In the genomic region with DNA sequence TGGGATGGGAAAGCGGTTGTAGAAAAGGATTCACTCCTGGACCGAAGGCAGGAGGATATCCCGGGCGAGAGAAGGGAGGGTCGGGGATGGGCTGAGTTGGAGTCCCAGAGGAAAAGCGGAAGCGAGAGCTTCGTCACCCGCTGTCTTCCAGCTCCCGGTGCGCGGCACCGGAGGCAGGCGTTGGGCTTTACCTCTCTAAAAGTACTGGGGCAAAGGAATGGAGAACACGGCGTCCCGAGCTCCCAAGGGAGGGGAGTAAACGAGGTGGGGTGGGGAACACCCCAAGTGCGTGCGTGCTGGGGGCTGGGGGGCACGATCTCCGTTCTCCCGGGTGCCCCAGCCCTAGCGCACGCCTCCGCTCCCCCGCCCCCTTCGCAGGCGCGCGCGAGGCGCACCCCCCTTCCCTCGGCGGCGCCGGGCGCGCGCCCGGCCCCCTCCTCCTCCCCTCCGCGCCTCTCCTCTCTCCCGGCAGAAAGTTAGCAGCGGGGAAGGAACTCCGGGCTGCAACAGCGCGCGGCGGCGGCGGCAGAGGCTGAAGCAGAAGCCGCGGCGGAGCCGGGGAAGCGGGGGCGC, we compare ENCODE assay signal across 11 cellular contexts. TPM values are rescaled to one million over a fixed set of nuclear protein-coding genes. Genes with fewer than 3 reads are reported as not detected.
DNase-seq lines count a peak whose midpoint lies in the region; ATAC-seq and TF ChIP-seq lines count a peak whose summit lies in the region.
"Had no signal": no experiment of that assay in that cellular context is flagged by ENCODE, and none has a peak within 500 bp of the region (broad histone marks: within the 10 kb centered on the region; RNA-seq: fewer than 3 reads in every experiment).

TSS of gene HS3ST4 (plus strand) at position 441 of the 573 bp plus-strand sequence.

- H2BK20ac ChIP-seq in IMR-90 (ENCODE audit: low read depth, low read length), result no peak within 1 kb of the TSS

- H3K9me1 ChIP-seq in IMR-90 (ENCODE audit: insufficient read depth, low read length), result no peaks in the 10 kb centered on the region

- no peak within 1 kb of the TSS for H3K14ac ChIP-seq in IMR-90 (replicated peaks; ENCODE audit: low read depth, low read length)

- intact Hi-C loops in IMR-90 (cut with micrococcal nuclease), result no loop called here

- no peak within 1 kb of the TSS for H4K91ac ChIP-seq in IMR-90 (ENCODE audit: insufficient read depth, low read depth, low read length)

- no peak within 1 kb of the TSS for H2AK5ac ChIP-seq in IMR-90 (ENCODE audit: low read depth, low read length)

- H2AK9ac ChIP-seq in IMR-90 (replicated peaks; ENCODE audit: low read depth, low read length, poor library complexity), result no peak within 1 kb of the TSS

- H3K4me2 ChIP-seq in IMR-90 (ENCODE audit: low read depth, low read length) (no peak within 1 kb of the TSS), parathyroid adenoma (ENCODE audit: low read length) (peak within 1 kb of the TSS; percentile 53)

- H3K4me3 ChIP-seq in IMR-90 (ENCODE audit: insufficient read depth, low read depth, low read length), result no peak within 1 kb of the TSS
- peak within 1 kb of the TSS; percentile 34 for H3K4me3 ChIP-seq in epithelial cell of proximal tubule (ENCODE audit: low read depth, low read length)
- peak within 1 kb of the TSS; percentile 42 for H3K4me3 ChIP-seq in parathyroid adenoma (ENCODE audit: low read depth, low read length)
- H3K4me3 ChIP-seq: thyroid gland had no signal

- no peak within 1 kb of the TSS for H2BK5ac ChIP-seq in IMR-90 (ENCODE audit: low read depth, low read length, poor library complexity, severe bottlenecking)

- no peak within 1 kb of the TSS for H3K56ac ChIP-seq in IMR-90 (ENCODE audit: extremely low read depth, insufficient read depth, low read length)

- no TSS peak for BruUV-seq in IMR-90 (replicated peaks; lab: Mats Ljungman, UMichigan)

- H3K79me1 ChIP-seq in IMR-90 (ENCODE audit: low read depth in 1 of 2, low read length in 2 of 2), result no peaks in the 10 kb centered on the region

- no peak for TF ChIP-seq RAD21 in IMR-90 (IDR thresholded peaks at IDR 0.05; ENCODE audit: low read length)

- peaks cover 12% of the 10 kb centered on the region for H3K27me3 ChIP-seq in IMR-90 (ENCODE audit: control insufficient read depth, insufficient read depth, low read length)
- H3K27me3 ChIP-seq in parathyroid adenoma (ENCODE audit: control insufficient read depth, insufficient read depth, low read length), result no peaks in the 10 kb centered on the region

- H3K4me1 ChIP-seq in IMR-90 (ENCODE audit: control insufficient read depth, insufficient read depth, low read length), result no peaks in the 10 kb centered on the region
- H3K4me1 ChIP-seq in parathyroid adenoma, result peaks cover 10% of the 10 kb centered on the region

- no peaks in the 10 kb centered on the region for H4K20me1 ChIP-seq in IMR-90 (ENCODE audit: insufficient read depth, low read length)

- POLR2A ChIA-PET in IMR-90 (lab: Charles Lee; ENCODE audit: unreplicated experiment), result no interaction called here

- H3K79me2 ChIP-seq in parathyroid adenoma, result no peaks in the 10 kb centered on the region

- no peak within 1 kb of the TSS for H2BK120ac ChIP-seq in IMR-90 (ENCODE audit: low read depth, low read length)

- no peak within 1 kb of the TSS for H4K5ac ChIP-seq in IMR-90 (ENCODE audit: low read depth, low read length)

- H3K4ac ChIP-seq in IMR-90 (ENCODE audit: low read depth, low read length), result no peak within 1 kb of the TSS

- in situ Hi-C loops in IMR-90 (cut with MboI; ENCODE audit: low sequenced_read_pairs), result no loop called here

- CTCF ChIA-PET in IMR-90 (lab: Yijun Ruan, JAX), result interaction anchor here (0.7 kb wide), 1 partner anchor 20 kb away, joined by 3 read pairs; no protein-coding TSS in a partner anchor

- no peak for TF ChIP-seq POLR2A in IMR-90 (IDR thresholded peaks at IDR 0.05; ENCODE audit: low read depth, low read length)

- dilution Hi-C loops in IMR-90 (cut with HindIII; ENCODE audit: low sequenced_read_pairs, unreplicated experiment), result no loop called here

- TF ChIP-seq CTCF in IMR-90 (conservative IDR thresholded peaks at IDR 0.05; ENCODE audit: low read depth, low read length) (no peak), epithelial cell of proximal tubule (conservative IDR thresholded peaks at IDR 0.05; ENCODE audit: low read depth, low read length) (no peak), parathyroid adenoma (IDR thresholded peaks at IDR 0.05) (no peak), omental fat pad (IDR thresholded peaks at IDR 0.05) (no peak)

- ATAC-seq in IMR-90 (ENCODE audit: low read depth) (no peak), HG03196 (IDR thresholded peaks at IDR 0.05; ENCODE audit: unreplicated experiment) (no peak), HG03439 (IDR thresholded peaks at IDR 0.05; ENCODE audit: unreplicated experiment) (no peak), omental fat pad (ENCODE audit: low FRiP score) (no peak)

- H3K23ac ChIP-seq in IMR-90 (ENCODE audit: low read depth, low read length), result no peak within 1 kb of the TSS

- H3K27ac ChIP-seq in IMR-90 (ENCODE audit: insufficient read depth, low read length) (no peak within 1 kb of the TSS), parathyroid adenoma (peak within 1 kb of the TSS; percentile 34)
- H3K27ac ChIP-seq: thyroid gland had no signal

- H2BK15ac ChIP-seq in IMR-90 (ENCODE audit: low read depth, low read length), result no peak within 1 kb of the TSS

- peak; percentile 41 for DNase-seq in ELF-1 (ENCODE audit: low read depth, low spot score)
- DNase-seq in IMR-90, result no peak
- DNase-seq in epithelial cell of proximal tubule (ENCODE audit: low read depth), result no peak
- DNase-seq in OCI-M2 (lab: John Stamatoyannopoulos, UW; ENCODE audit: unreplicated experiment), result no peak
- DNase-seq in omental fat pad (ENCODE audit: low spot score), result no peak
- DNase-seq: NCI-H1436 treated with DMSO at 0.1 percent for 48 hours, thyroid gland had no signal

- H2AFZ ChIP-seq in IMR-90 (replicated peaks; ENCODE audit: low read length, poor library complexity) (peak within 1 kb of the TSS; percentile 43), parathyroid adenoma (peak within 1 kb of the TSS; percentile 74)

- H3K36me3 ChIP-seq in IMR-90 (ENCODE audit: control insufficient read depth, insufficient read depth, low read length), result no peaks in the 10 kb centered on the region
- H3K36me3 ChIP-seq in parathyroid adenoma (ENCODE audit: control insufficient read depth, insufficient read depth, low read length), result no peaks in the 10 kb centered on the region
- H3K36me3 ChIP-seq: thyroid gland had no signal

- no peak within 1 kb of the TSS for H3K18ac ChIP-seq in IMR-90 (ENCODE audit: low read depth, low read length)

- H3K9ac ChIP-seq in IMR-90 (ENCODE audit: low read depth, low read length), result no peak within 1 kb of the TSS
- H3K9ac ChIP-seq in parathyroid adenoma, result no peak within 1 kb of the TSS

- H3K9me3 ChIP-seq in IMR-90 (ENCODE audit: control insufficient read depth, insufficient read depth, low read length) (no peaks in the 10 kb centered on the region), parathyroid adenoma (ENCODE audit: control insufficient read depth, low read length) (no peaks in the 10 kb centered on the region)
- H3K9me3 ChIP-seq: thyroid gland had no signal

- no CpG with 5 or more reads among the region's 58 CpGs for WGBS in IMR-90 (ENCODE audit: extremely low coverage in 2 of 2, insufficient read length in 1 of 2), 2 experiments

- no peak within 1 kb of the TSS for H4K8ac ChIP-seq in IMR-90 (ENCODE audit: low read depth in 2 of 2, low read length in 2 of 2)

TF ChIP-seq in IMR-90, 13 proteins besides CTCF, POLR2A, EP300 and RAD21:
- no peak for TF ChIP-seq BHLHE40 (IDR thresholded peaks at IDR 0.05; ENCODE audit: low read depth, low read length)
- TF ChIP-seq MAZ (IDR thresholded peaks at IDR 0.05; ENCODE audit: borderline replicate concordance, low read depth, low read length), result no peak
- TF ChIP-seq RCOR1 (IDR thresholded peaks at IDR 0.05; ENCODE audit: insufficient replicate concordance, low read length), result no peak
- TF ChIP-seq CHD1 (IDR thresholded peaks at IDR 0.05; ENCODE audit: low read depth, low read length), result no peak
- no peak for TF ChIP-seq CEBPB (IDR thresholded peaks at IDR 0.05; ENCODE audit: low read depth, low read length)
- TF ChIP-seq SMC3 (IDR thresholded peaks at IDR 0.05; ENCODE audit: low read depth, low read length), result no peak
- no peak for TF ChIP-seq ELK1 (IDR thresholded peaks at IDR 0.05; ENCODE audit: borderline replicate concordance, low read depth, low read length)
- TF ChIP-seq, protein P1, sequence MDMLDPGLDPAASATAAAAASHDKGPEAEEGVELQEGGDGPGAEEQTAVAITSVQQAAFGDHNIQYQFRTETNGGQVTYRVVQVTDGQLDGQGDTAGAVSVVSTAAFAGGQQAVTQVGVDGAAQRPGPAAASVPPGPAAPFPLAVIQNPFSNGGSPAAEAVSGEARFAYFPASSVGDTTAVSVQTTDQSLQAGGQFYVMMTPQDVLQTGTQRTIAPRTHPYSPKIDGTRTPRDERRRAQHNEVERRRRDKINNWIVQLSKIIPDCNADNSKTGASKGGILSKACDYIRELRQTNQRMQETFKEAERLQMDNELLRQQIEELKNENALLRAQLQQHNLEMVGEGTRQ (IDR thresholded peaks at IDR 0.05; ENCODE audit: low read depth, low read length), result no peak
- TF ChIP-seq MAFK (IDR thresholded peaks at IDR 0.05; ENCODE audit: low read depth, low read length), result no peak
- TF ChIP-seq MXI1 (IDR thresholded peaks at IDR 0.05; ENCODE audit: borderline replicate concordance, low read depth, low read length), result no peak
- no peak for TF ChIP-seq RFX5 (IDR thresholded peaks at IDR 0.05; ENCODE audit: low read depth, low read length)
- TF ChIP-seq FOS (IDR thresholded peaks at IDR 0.05; ENCODE audit: low read depth, low read length), result no peak
- no peak for TF ChIP-seq NFE2L2 (IDR thresholded peaks at IDR 0.05; ENCODE audit: low read depth, low read length)

RNA-seq across cellular contexts. Expression of gene HS3ST4, which starts in this region (rescaled TPM):
- total RNA-seq in IMR-90 (2012; rRNA removed) (not detected in 2 replicates), epithelial cell of proximal tubule (not detected in 2 replicates), omental fat pad (not detected)
- not detected in 2 replicates for polyA plus RNA-seq in IMR-90 (2012; rRNA removed)
- polyA plus RNA-seq in IMR-90 (2012; cell fraction: cytosol; rRNA removed), result not detected in 2 replicates
- not detected in 2 replicates for polyA plus RNA-seq in IMR-90 (2012; cell fraction: nucleus; rRNA removed; ENCODE audit: low replicate concordance)
- total RNA-seq: renal cortical epithelial cell had no signal
